1 cellular context compared by ENCODE assay signal in the genomic region with DNA sequence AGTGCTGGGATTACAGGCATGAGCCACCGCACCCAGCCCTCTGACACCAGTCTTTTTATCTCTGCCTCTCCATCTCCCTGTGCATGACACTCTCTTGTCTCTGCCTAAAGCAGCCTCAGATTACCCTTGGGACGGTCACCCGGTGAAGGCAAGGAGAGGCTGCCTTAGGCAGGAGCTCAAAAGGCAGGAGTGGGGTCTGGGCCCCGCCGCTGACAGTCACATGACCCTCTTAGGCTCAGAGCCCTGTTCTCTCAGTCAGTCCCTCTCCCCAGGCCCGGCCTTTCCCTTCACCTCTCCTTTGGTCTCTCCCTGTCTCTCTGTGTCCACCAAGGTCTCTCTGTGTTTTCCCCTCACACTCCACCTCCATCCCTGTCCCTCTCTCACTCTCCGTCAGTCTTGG.
TF ChIP-seq lines count a peak whose summit lies in the region.

No MANE protein-coding gene starts in this region.

TF ChIP-seq in HepG2, 621 proteins besides CTCF, POLR2A, EP300 and RAD21:
- TF ChIP-seq, protein P1, sequence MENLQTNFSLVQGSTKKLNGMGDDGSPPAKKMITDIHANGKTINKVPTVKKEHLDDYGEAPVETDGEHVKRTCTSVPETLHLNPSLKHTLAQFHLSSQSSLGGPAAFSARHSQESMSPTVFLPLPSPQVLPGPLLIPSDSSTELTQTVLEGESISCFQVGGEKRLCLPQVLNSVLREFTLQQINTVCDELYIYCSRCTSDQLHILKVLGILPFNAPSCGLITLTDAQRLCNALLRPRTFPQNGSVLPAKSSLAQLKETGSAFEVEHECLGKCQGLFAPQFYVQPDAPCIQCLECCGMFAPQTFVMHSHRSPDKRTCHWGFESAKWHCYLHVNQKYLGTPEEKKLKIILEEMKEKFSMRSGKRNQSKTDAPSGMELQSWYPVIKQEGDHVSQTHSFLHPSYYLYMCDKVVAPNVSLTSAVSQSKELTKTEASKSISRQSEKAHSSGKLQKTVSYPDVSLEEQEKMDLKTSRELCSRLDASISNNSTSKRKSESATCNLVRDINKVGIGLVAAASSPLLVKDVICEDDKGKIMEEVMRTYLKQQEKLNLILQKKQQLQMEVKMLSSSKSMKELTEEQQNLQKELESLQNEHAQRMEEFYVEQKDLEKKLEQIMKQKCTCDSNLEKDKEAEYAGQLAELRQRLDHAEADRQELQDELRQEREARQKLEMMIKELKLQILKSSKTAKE (CRISPR knock-in tag; IDR thresholded peaks at IDR 0.05; ENCODE audit: borderline replicate concordance): no peak
- TF ChIP-seq, protein P2, sequence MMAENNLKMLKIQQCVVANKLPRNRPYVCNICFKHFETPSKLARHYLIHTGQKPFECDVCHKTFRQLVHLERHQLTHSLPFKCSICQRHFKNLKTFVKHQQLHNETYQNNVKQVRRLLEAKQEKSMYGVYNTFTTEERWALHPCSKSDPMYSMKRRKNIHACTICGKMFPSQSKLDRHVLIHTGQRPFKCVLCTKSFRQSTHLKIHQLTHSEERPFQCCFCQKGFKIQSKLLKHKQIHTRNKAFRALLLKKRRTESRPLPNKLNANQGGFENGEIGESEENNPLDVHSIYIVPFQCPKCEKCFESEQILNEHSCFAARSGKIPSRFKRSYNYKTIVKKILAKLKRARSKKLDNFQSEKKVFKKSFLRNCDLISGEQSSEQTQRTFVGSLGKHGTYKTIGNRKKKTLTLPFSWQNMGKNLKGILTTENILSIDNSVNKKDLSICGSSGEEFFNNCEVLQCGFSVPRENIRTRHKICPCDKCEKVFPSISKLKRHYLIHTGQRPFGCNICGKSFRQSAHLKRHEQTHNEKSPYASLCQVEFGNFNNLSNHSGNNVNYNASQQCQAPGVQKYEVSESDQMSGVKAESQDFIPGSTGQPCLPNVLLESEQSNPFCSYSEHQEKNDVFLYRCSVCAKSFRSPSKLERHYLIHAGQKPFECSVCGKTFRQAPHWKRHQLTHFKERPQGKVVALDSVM (CRISPR knock-in tag; IDR thresholded peaks at IDR 0.05): 0 out of 2 replicates have a peak, but pooled peaks have one; percentile 18
